1 cellular context compared by ENCODE assay signal in the genomic region with DNA sequence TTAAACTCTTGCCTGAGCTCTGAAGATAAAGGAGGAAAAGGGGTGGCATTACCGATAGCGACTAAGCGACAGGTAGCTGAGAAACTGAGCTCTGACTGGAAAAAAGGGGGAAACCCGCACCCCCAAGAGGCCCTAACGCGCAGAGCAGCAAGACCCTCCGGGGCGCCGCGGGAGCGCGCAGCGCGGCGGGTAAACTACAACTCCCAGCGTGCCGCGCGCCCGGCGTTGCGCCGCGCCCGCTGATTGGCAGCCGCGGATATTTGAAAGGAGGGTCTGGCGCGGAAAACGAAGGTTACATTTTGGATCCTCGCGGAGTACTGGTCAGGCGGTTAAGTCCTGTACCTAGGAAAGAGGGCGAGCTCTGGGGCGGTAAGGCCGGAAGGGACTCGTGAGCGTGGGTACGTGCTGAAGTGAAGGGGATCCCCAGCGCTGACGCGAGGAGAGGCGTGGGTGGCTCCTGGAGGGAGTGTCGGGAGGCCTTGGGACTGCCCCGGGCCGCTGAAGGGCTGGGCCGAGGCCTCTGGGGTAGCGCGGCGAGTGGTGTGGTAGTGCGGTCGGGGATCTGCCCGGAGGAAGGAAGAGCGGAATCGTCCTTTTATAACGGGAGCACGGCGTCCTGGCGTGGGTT.
TF ChIP-seq lines count a peak whose summit lies in the region.

A gene (plus strand): TSS at position 291 of the 628 bp plus-strand sequence. CDS start 468 bp downstream, outside the sequence.

TF ChIP-seq in K562, 482 proteins besides CTCF, POLR2A, EP300 and RAD21 (continued from another document and continues in another):
- TF ChIP-seq, protein P1, sequence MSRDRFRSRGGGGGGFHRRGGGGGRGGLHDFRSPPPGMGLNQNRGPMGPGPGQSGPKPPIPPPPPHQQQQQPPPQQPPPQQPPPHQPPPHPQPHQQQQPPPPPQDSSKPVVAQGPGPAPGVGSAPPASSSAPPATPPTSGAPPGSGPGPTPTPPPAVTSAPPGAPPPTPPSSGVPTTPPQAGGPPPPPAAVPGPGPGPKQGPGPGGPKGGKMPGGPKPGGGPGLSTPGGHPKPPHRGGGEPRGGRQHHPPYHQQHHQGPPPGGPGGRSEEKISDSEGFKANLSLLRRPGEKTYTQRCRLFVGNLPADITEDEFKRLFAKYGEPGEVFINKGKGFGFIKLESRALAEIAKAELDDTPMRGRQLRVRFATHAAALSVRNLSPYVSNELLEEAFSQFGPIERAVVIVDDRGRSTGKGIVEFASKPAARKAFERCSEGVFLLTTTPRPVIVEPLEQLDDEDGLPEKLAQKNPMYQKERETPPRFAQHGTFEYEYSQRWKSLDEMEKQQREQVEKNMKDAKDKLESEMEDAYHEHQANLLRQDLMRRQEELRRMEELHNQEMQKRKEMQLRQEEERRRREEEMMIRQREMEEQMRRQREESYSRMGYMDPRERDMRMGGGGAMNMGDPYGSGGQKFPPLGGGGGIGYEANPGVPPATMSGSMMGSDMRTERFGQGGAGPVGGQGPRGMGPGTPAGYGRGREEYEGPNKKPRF (IDR thresholded peaks at IDR 0.05; ENCODE audit: low read depth, low read length), result no peak
- TF ChIP-seq CBX1 (IDR thresholded peaks at IDR 0.05; ENCODE audit: low read depth) (no peak), ELF1 (tag; IDR thresholded peaks at IDR 0.05) (no peak), TARDBP (IDR thresholded peaks at IDR 0.05) (peak; percentile 65; the same call in 1 of the 2 replicates), ZNF146 (CRISPR knock-in tag; IDR thresholded peaks at IDR 0.05; ENCODE audit: unreplicated experiment) (no peak), SLC30A9 (CRISPR knock-in tag; IDR thresholded peaks at IDR 0.05) (no peak), ZNF224 (CRISPR knock-in tag; IDR thresholded peaks at IDR 0.05) (no peak), ZNF274 (IDR thresholded peaks at IDR 0.05; ENCODE audit: borderline replicate concordance, low read depth, low read length) (no peak; the same call in 1 of the 2 replicates), CSDE1 (IDR thresholded peaks at IDR 0.05) (no peak), L3MBTL2 (IDR thresholded peaks at IDR 0.05) (peak; percentile 70), DMBX1 (CRISPR knock-in tag; IDR thresholded peaks at IDR 0.05; ENCODE audit: borderline replicate concordance) (no peak), ZNF830 (CRISPR knock-in tag; IDR thresholded peaks at IDR 0.05) (no peak), ZNF764 (CRISPR knock-in tag; IDR thresholded peaks at IDR 0.05; ENCODE audit: low read depth) (no peak), NCOA2 (IDR thresholded peaks at IDR 0.05; ENCODE audit: partially characterized antibody in 2 of 2) (no peak), U2AF2 (optimal IDR thresholded peaks at IDR 0.05; ENCODE audit: low read depth, low read length) (no peak), TRIM28 (IDR thresholded peaks at IDR 0.05) (no peak), MIER1 (IDR thresholded peaks at IDR 0.05; ENCODE audit: low read depth) (no peak), CBFA2T3 (IDR thresholded peaks at IDR 0.05) (peak; percentile 74), RAD51 (IDR thresholded peaks at IDR 0.05; ENCODE audit: borderline replicate concordance, low read depth) (peak; percentile 1; the same call in 1 of the 2 replicates), ASH1L (IDR thresholded peaks at IDR 0.05; ENCODE audit: borderline replicate concordance, low read depth, partially characterized antibody) (peak; percentile 40), HNRNPLL (IDR thresholded peaks at IDR 0.05; ENCODE audit: low read depth, low read length, poor library complexity, severe bottlenecking) (peak; percentile 26), HCFC1 (IDR thresholded peaks at IDR 0.05; ENCODE audit: low read depth, low read length) (peak; percentile 96)
- TF ChIP-seq, protein P2, sequence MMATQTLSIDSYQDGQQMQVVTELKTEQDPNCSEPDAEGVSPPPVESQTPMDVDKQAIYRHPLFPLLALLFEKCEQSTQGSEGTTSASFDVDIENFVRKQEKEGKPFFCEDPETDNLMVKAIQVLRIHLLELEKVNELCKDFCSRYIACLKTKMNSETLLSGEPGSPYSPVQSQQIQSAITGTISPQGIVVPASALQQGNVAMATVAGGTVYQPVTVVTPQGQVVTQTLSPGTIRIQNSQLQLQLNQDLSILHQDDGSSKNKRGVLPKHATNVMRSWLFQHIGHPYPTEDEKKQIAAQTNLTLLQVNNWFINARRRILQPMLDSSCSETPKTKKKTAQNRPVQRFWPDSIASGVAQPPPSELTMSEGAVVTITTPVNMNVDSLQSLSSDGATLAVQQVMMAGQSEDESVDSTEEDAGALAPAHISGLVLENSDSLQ (IDR thresholded peaks at IDR 0.05), result peak; percentile 97
- TF ChIP-seq, protein P3, sequence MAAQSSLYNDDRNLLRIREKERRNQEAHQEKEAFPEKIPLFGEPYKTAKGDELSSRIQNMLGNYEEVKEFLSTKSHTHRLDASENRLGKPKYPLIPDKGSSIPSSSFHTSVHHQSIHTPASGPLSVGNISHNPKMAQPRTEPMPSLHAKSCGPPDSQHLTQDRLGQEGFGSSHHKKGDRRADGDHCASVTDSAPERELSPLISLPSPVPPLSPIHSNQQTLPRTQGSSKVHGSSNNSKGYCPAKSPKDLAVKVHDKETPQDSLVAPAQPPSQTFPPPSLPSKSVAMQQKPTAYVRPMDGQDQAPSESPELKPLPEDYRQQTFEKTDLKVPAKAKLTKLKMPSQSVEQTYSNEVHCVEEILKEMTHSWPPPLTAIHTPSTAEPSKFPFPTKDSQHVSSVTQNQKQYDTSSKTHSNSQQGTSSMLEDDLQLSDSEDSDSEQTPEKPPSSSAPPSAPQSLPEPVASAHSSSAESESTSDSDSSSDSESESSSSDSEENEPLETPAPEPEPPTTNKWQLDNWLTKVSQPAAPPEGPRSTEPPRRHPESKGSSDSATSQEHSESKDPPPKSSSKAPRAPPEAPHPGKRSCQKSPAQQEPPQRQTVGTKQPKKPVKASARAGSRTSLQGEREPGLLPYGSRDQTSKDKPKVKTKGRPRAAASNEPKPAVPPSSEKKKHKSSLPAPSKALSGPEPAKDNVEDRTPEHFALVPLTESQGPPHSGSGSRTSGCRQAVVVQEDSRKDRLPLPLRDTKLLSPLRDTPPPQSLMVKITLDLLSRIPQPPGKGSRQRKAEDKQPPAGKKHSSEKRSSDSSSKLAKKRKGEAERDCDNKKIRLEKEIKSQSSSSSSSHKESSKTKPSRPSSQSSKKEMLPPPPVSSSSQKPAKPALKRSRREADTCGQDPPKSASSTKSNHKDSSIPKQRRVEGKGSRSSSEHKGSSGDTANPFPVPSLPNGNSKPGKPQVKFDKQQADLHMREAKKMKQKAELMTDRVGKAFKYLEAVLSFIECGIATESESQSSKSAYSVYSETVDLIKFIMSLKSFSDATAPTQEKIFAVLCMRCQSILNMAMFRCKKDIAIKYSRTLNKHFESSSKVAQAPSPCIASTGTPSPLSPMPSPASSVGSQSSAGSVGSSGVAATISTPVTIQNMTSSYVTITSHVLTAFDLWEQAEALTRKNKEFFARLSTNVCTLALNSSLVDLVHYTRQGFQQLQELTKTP (IDR thresholded peaks at IDR 0.05; ENCODE audit: low read depth in 1 of 2, partially characterized antibody in 2 of 2), result peak in 1 of 2 experiments; percentile 89
- TF ChIP-seq, protein P4, sequence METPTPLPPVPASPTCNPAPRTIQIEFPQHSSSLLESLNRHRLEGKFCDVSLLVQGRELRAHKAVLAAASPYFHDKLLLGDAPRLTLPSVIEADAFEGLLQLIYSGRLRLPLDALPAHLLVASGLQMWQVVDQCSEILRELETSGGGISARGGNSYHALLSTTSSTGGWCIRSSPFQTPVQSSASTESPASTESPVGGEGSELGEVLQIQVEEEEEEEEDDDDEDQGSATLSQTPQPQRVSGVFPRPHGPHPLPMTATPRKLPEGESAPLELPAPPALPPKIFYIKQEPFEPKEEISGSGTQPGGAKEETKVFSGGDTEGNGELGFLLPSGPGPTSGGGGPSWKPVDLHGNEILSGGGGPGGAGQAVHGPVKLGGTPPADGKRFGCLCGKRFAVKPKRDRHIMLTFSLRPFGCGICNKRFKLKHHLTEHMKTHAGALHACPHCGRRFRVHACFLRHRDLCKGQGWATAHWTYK (CRISPR knock-in tag; IDR thresholded peaks at IDR 0.05), result 0 out of 2 replicates have a peak, but pooled peaks have one; percentile 44
- TF ChIP-seq, protein P5, sequence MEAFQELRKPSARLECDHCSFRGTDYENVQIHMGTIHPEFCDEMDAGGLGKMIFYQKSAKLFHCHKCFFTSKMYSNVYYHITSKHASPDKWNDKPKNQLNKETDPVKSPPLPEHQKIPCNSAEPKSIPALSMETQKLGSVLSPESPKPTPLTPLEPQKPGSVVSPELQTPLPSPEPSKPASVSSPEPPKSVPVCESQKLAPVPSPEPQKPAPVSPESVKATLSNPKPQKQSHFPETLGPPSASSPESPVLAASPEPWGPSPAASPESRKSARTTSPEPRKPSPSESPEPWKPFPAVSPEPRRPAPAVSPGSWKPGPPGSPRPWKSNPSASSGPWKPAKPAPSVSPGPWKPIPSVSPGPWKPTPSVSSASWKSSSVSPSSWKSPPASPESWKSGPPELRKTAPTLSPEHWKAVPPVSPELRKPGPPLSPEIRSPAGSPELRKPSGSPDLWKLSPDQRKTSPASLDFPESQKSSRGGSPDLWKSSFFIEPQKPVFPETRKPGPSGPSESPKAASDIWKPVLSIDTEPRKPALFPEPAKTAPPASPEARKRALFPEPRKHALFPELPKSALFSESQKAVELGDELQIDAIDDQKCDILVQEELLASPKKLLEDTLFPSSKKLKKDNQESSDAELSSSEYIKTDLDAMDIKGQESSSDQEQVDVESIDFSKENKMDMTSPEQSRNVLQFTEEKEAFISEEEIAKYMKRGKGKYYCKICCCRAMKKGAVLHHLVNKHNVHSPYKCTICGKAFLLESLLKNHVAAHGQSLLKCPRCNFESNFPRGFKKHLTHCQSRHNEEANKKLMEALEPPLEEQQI (IDR thresholded peaks at IDR 0.05), result no peak
- TF ChIP-seq, protein P6, sequence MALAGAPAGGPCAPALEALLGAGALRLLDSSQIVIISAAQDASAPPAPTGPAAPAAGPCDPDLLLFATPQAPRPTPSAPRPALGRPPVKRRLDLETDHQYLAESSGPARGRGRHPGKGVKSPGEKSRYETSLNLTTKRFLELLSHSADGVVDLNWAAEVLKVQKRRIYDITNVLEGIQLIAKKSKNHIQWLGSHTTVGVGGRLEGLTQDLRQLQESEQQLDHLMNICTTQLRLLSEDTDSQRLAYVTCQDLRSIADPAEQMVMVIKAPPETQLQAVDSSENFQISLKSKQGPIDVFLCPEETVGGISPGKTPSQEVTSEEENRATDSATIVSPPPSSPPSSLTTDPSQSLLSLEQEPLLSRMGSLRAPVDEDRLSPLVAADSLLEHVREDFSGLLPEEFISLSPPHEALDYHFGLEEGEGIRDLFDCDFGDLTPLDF (CRISPR knock-in tag; IDR thresholded peaks at IDR 0.05), result peak; percentile 89
- TF ChIP-seq, protein P7, sequence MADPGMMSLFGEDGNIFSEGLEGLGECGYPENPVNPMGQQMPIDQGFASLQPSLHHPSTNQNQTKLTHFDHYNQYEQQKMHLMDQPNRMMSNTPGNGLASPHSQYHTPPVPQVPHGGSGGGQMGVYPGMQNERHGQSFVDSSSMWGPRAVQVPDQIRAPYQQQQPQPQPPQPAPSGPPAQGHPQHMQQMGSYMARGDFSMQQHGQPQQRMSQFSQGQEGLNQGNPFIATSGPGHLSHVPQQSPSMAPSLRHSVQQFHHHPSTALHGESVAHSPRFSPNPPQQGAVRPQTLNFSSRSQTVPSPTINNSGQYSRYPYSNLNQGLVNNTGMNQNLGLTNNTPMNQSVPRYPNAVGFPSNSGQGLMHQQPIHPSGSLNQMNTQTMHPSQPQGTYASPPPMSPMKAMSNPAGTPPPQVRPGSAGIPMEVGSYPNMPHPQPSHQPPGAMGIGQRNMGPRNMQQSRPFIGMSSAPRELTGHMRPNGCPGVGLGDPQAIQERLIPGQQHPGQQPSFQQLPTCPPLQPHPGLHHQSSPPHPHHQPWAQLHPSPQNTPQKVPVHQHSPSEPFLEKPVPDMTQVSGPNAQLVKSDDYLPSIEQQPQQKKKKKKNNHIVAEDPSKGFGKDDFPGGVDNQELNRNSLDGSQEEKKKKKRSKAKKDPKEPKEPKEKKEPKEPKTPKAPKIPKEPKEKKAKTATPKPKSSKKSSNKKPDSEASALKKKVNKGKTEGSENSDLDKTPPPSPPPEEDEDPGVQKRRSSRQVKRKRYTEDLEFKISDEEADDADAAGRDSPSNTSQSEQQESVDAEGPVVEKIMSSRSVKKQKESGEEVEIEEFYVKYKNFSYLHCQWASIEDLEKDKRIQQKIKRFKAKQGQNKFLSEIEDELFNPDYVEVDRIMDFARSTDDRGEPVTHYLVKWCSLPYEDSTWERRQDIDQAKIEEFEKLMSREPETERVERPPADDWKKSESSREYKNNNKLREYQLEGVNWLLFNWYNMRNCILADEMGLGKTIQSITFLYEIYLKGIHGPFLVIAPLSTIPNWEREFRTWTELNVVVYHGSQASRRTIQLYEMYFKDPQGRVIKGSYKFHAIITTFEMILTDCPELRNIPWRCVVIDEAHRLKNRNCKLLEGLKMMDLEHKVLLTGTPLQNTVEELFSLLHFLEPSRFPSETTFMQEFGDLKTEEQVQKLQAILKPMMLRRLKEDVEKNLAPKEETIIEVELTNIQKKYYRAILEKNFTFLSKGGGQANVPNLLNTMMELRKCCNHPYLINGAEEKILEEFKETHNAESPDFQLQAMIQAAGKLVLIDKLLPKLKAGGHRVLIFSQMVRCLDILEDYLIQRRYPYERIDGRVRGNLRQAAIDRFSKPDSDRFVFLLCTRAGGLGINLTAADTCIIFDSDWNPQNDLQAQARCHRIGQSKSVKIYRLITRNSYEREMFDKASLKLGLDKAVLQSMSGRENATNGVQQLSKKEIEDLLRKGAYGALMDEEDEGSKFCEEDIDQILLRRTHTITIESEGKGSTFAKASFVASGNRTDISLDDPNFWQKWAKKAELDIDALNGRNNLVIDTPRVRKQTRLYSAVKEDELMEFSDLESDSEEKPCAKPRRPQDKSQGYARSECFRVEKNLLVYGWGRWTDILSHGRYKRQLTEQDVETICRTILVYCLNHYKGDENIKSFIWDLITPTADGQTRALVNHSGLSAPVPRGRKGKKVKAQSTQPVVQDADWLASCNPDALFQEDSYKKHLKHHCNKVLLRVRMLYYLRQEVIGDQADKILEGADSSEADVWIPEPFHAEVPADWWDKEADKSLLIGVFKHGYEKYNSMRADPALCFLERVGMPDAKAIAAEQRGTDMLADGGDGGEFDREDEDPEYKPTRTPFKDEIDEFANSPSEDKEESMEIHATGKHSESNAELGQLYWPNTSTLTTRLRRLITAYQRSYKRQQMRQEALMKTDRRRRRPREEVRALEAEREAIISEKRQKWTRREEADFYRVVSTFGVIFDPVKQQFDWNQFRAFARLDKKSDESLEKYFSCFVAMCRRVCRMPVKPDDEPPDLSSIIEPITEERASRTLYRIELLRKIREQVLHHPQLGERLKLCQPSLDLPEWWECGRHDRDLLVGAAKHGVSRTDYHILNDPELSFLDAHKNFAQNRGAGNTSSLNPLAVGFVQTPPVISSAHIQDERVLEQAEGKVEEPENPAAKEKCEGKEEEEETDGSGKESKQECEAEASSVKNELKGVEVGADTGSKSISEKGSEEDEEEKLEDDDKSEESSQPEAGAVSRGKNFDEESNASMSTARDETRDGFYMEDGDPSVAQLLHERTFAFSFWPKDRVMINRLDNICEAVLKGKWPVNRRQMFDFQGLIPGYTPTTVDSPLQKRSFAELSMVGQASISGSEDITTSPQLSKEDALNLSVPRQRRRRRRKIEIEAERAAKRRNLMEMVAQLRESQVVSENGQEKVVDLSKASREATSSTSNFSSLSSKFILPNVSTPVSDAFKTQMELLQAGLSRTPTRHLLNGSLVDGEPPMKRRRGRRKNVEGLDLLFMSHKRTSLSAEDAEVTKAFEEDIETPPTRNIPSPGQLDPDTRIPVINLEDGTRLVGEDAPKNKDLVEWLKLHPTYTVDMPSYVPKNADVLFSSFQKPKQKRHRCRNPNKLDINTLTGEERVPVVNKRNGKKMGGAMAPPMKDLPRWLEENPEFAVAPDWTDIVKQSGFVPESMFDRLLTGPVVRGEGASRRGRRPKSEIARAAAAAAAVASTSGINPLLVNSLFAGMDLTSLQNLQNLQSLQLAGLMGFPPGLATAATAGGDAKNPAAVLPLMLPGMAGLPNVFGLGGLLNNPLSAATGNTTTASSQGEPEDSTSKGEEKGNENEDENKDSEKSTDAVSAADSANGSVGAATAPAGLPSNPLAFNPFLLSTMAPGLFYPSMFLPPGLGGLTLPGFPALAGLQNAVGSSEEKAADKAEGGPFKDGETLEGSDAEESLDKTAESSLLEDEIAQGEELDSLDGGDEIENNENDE (IDR thresholded peaks at IDR 0.05; ENCODE audit: low read depth, low read length), result no peak
